10 cellular contexts compared by ENCODE assay signal in genomic region chr12:1932264-1932777, GRCh38. TPM values are rescaled to one million over a fixed set of nuclear protein-coding genes. Genes with fewer than 3 reads are reported as not detected.
DNase-seq lines count a peak whose midpoint lies in the region; ATAC-seq and TF ChIP-seq lines count a peak whose summit lies in the region.
"Had no signal": no experiment of that assay in that cellular context is flagged by ENCODE, and none has a peak within 500 bp of the region (broad histone marks: within the 10 kb centered on the region; RNA-seq: fewer than 3 reads in every experiment).

No MANE protein-coding gene starts in this region.

- peaks cover 3% of the 10 kb centered on the region for H3K4me1 Mint-ChIP-seq in activated T-cell treated with anti-CD3 and anti-CD28 coated beads, Interleukin-2, amount 50 U/mL, for 24 hours (ENCODE audit: low read depth)
- peaks cover 11% of the 10 kb centered on the region for H3K4me1 Mint-ChIP-seq in activated T-cell treated with anti-CD3 and anti-CD28 coated beads, Interleukin-2, amount 50 U/mL, for 4 hours (ENCODE audit: low read depth)
- H3K4me1 Mint-ChIP-seq in chondrocyte (ENCODE audit: low read depth) (peaks cover 64% of the 10 kb centered on the region), memory B cell (peaks cover 46% of the 10 kb centered on the region)

- H3K27me3 Mint-ChIP-seq in activated T-cell treated with anti-CD3 and anti-CD28 coated beads, Interleukin-2, amount 50 U/mL, for 24 hours, result no peaks in the 10 kb centered on the region
- H3K27me3 Mint-ChIP-seq in activated T-cell treated with anti-CD3 and anti-CD28 coated beads, Interleukin-2, amount 50 U/mL, for 4 hours (ENCODE audit: low read depth), result no peaks in the 10 kb centered on the region
- H3K27me3 Mint-ChIP-seq in chondrocyte (ENCODE audit: low read depth) (peaks cover 7% of the 10 kb centered on the region), memory B cell (no peaks in the 10 kb centered on the region)

- H3K4me1 ChIP-seq in mammary epithelial cell (ENCODE audit: insufficient read depth, low read length), result no peaks in the 10 kb centered on the region

- in situ Hi-C loops in mammary epithelial cell (cut with MboI; ENCODE audit: low sequenced_read_pairs in 2 of 2), result loop anchor here in 1 of 2 donors (10.0 kb wide), 2 partner anchors 138 to 288 kb away; no protein-coding TSS in a partner anchor

- intact Hi-C loops in mammary epithelial cell (cut with micrococcal nuclease), result no loop called here

- H3K27ac Mint-ChIP-seq in activated T-cell treated with anti-CD3 and anti-CD28 coated beads, Interleukin-2, amount 50 U/mL, for 24 hours, result no peak overlapping the region
- H3K27ac Mint-ChIP-seq in chondrocyte (ENCODE audit: unreplicated experiment), result peak overlapping the region; percentile 23
- H3K27ac Mint-ChIP-seq in memory B cell, result no peak overlapping the region

- peak; percentile 22 for DNase-seq in activated T-cell treated with anti-CD3 and anti-CD28 coated beads, Interleukin-2, amount 50 U/mL, for 24 hours
- no peak for DNase-seq in activated T-cell treated with anti-CD3 and anti-CD28 coated beads, Interleukin-2, amount 50 U/mL, for 4 hours
- no peak for DNase-seq in chondrocyte (ENCODE audit: low spot score)
- DNase-seq in memory B cell (ENCODE audit: low spot score in 2 of 2), result no peak
- DNase-seq in ureter (ENCODE audit: low spot score), result peak; percentile 46
- no peak for DNase-seq in mammary epithelial cell

- WGBS in mammary epithelial cell (ENCODE audit: low coverage, missing lambda C conversion rate), result 19% methylated on average over 9 of the region's 16 CpGs

- H3K36me3 Mint-ChIP-seq in activated T-cell treated with anti-CD3 and anti-CD28 coated beads, Interleukin-2, amount 50 U/mL, for 24 hours (ENCODE audit: low read depth), result peaks cover 5% of the 10 kb centered on the region
- no peaks in the 10 kb centered on the region for H3K36me3 Mint-ChIP-seq in activated T-cell treated with anti-CD3 and anti-CD28 coated beads, Interleukin-2, amount 50 U/mL, for 4 hours (ENCODE audit: insufficient read depth)
- H3K36me3 Mint-ChIP-seq in chondrocyte (ENCODE audit: low read depth) (no peaks in the 10 kb centered on the region), memory B cell (no peaks in the 10 kb centered on the region)

- no peaks in the 10 kb centered on the region for H3K9me3 ChIP-seq in mammary epithelial cell (replicated peaks; ENCODE audit: insufficient read depth, low read length)
- H3K9me3 ChIP-seq: A549 had no signal

- H3K4me3 Mint-ChIP-seq in activated T-cell treated with anti-CD3 and anti-CD28 coated beads, Interleukin-2, amount 50 U/mL, for 24 hours, result no peak overlapping the region
- no peak overlapping the region for H3K4me3 Mint-ChIP-seq in activated T-cell treated with anti-CD3 and anti-CD28 coated beads, Interleukin-2, amount 50 U/mL, for 4 hours
- no peak overlapping the region for H3K4me3 Mint-ChIP-seq in chondrocyte (ENCODE audit: unreplicated experiment)
- H3K4me3 Mint-ChIP-seq in memory B cell, result peak overlapping the region; percentile 54

- H3K9ac ChIP-seq in mammary epithelial cell (ENCODE audit: insufficient read depth, low read length), result no peak overlapping the region

- TF ChIP-seq CTCF in chondrocyte (IDR thresholded peaks at IDR 0.05), result no peak
- TF ChIP-seq CTCF in mammary epithelial cell (conservative IDR thresholded peaks at IDR 0.05 in 1 of 2, IDR thresholded peaks at IDR 0.05 in 1 of 2; ENCODE audit: extremely low read depth in 1 of 2, insufficient read depth in 1 of 2, low read depth in 1 of 2, low read length in 2 of 2), result no peak

- H3K27me3 ChIP-seq in mammary epithelial cell (ENCODE audit: insufficient read depth, low read length), result peaks cover 4% of the 10 kb centered on the region

- H3K4me2 ChIP-seq in mammary epithelial cell (ENCODE audit: insufficient read depth, low read depth, low read length), result no peak overlapping the region
- H3K4me2 ChIP-seq: A549 had no signal

- no peak for ATAC-seq in activated T-cell treated with anti-CD3 and anti-CD28 coated beads, Interleukin-2, amount 50 U/mL, for 4 hours
- ATAC-seq in memory B cell (ENCODE audit: low read depth) (peak; percentile 33), GM19035 (IDR thresholded peaks at IDR 0.05; ENCODE audit: unreplicated experiment) (no peak), HG03097 (IDR thresholded peaks at IDR 0.05; ENCODE audit: low FRiP score, unreplicated experiment) (no peak)
- ATAC-seq: A549 had no signal

- no peaks in the 10 kb centered on the region for H3K79me2 ChIP-seq in mammary epithelial cell (ENCODE audit: insufficient read depth, low read length)

- no peak overlapping the region for H2AFZ ChIP-seq in mammary epithelial cell (ENCODE audit: low read depth, low read length)

- H3K27ac ChIP-seq in mammary epithelial cell (ENCODE audit: insufficient read depth, low read depth, low read length), result no peak overlapping the region
- H3K27ac ChIP-seq: A549 had no signal

- no peaks in the 10 kb centered on the region for H4K20me1 ChIP-seq in mammary epithelial cell (ENCODE audit: insufficient read depth, low read length)

- H3K9me3 Mint-ChIP-seq in activated T-cell treated with anti-CD3 and anti-CD28 coated beads, Interleukin-2, amount 50 U/mL, for 24 hours, result no peaks in the 10 kb centered on the region
- H3K9me3 Mint-ChIP-seq in activated T-cell treated with anti-CD3 and anti-CD28 coated beads, Interleukin-2, amount 50 U/mL, for 4 hours, result no peaks in the 10 kb centered on the region
- no peaks in the 10 kb centered on the region for H3K9me3 Mint-ChIP-seq in chondrocyte (ENCODE audit: low read depth)
- no peaks in the 10 kb centered on the region for H3K9me3 Mint-ChIP-seq in memory B cell

- no peaks in the 10 kb centered on the region for H3K36me3 ChIP-seq in mammary epithelial cell (ENCODE audit: insufficient read depth, low read length)

- H3K4me3 ChIP-seq in mammary epithelial cell (replicated peaks in 1 of 3; ENCODE audit: insufficient read depth in 1 of 3, low read depth in 2 of 3, low read length in 3 of 3), result no peak overlapping the region
- H3K4me3 ChIP-seq: A549 had no signal

- no TSS peak for BruUV-seq in mammary epithelial cell (replicated peaks; lab: Mats Ljungman, UMichigan)

- CTCF ChIA-PET in mammary epithelial cell (lab: Charles Lee; ENCODE audit: low non-redundant PET), result no interaction called here

- dilution Hi-C loops in mammary epithelial cell (cut with HindIII; ENCODE audit: low sequenced_read_pairs), result loop anchor here (25.0 kb wide), 1 partner anchor 295 kb away; the partner anchor contains the start of gene WNT5B

RNA-seq across cellular contexts. Expression of gene CACNA2D4, which starts 13.9 kb away (rescaled TPM):
- total RNA-seq in activated T-cell treated with anti-CD3 and anti-CD28 coated beads, Interleukin-2, amount 50 U/mL, for 4 hours, result 1 to 10 TPM; 3.4 to 7.1 (median 3.5) TPM
- total RNA-seq in chondrocyte (0.30 to 0.92 TPM in 2 of 3 replicates, not detected in the other), ureter (3.4 TPM), mammary epithelial cell (under 1 TPM in 1 of 2 donors, not detected in 1; 0.33 TPM)
- polyA plus RNA-seq in mammary epithelial cell, result not detected
- not detected for polyA minus RNA-seq in mammary epithelial cell
- total RNA-seq: SK-MEL-5 had no signal
- polyA plus RNA-seq: A549 had no signal

Comparison
In these comparisons a context has a peak if more than half of its experiments do, and no peak if none do; other contexts are left out.
1. DNase-seq: peak in activated T-cell treated with anti-CD3 and anti-CD28 coated beads, Interleukin-2, amount 50 U/mL, for 24 hours (single experiment) and ureter (single experiment); none in activated T-cell treated with anti-CD3 and anti-CD28 coated beads, Interleukin-2, amount 50 U/mL, for 4 hours (single experiment), chondrocyte (single experiment), memory B cell (0 of 2) and mammary epithelial cell (single experiment).